ENCODE assay signal across 7 cellular contexts in the genomic region with DNA sequence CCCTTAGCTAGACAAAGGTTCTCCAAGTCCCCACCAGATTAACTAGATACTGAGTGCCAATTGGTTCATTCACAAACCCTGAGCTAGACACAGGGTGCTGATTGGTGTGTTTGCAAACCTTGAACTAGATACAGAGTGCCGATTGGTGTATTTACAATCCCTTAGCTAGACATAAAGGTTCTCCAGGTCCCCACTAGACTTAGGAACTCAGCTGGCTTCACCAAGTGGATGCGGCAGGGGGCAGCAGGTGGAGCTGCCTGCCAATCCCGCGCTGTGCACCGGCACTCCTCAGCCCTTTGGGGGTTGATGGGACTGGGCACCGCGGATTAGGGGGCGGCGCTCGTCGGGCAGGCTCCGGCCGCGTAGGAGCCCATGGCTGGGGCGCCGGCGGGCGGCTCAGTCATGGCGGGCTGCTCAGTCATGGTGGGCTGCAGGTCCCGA.
DNase-seq lines count a peak whose midpoint lies in the region; ATAC-seq, FAIRE-seq and TF ChIP-seq lines count a peak whose summit lies in the region.
"Not testable (repeated sequence)": the region's sequence is repeated elsewhere in the genome, so short reads cannot be mapped to it uniquely, and the experiment has no call there.

No MANE protein-coding gene starts in this region.

- peaks cover 11 to 24% (median 12%) of the 10 kb centered on the region in 3 donors for H3K4me1 Mint-ChIP-seq in IgD-negative memory B cell
- H3K4me1 Mint-ChIP-seq in activated CD8-positive, alpha-beta T cell treated with anti-CD3 and anti-CD28 coated beads for 36 hours (ENCODE audit: low read depth) = peaks cover 14% of the 10 kb centered on the region
- H3K4me1 Mint-ChIP-seq in activated naive CD4-positive, alpha-beta T cell treated with anti-CD3 and anti-CD28 coated beads, Interleukin-2, amount 10 ng/mL, durations not matched to agents 7 days and 5 days = peaks cover 28% of the 10 kb centered on the region
- H3K4me1 Mint-ChIP-seq in naive thymus-derived CD4-positive, alpha-beta T cell = peaks cover 15 to 29% (median 21%) of the 10 kb centered on the region in 7 donors

- H3K36me3 Mint-ChIP-seq in IgD-negative memory B cell; activated CD8-positive, alpha-beta T cell treated with anti-CD3 and anti-CD28 coated beads for 36 hours (ENCODE audit: low read depth); activated naive CD4-positive, alpha-beta T cell treated with anti-CD3 and anti-CD28 coated beads, Interleukin-2, amount 10 ng/mL, durations not matched to agents 7 days and 5 days; naive thymus-derived CD4-positive, alpha-beta T cell: not testable (repeated sequence)

- H3K9me1 ChIP-seq in endothelial cell of umbilical vein (replicated peaks; ENCODE audit: control insufficient read depth, extremely low read depth, insufficient read depth, low read length) = not testable (repeated sequence)

- H3K27me3 ChIP-seq in endothelial cell of umbilical vein (ENCODE audit: control insufficient read depth in 2 of 2, insufficient read depth in 2 of 2, low read length in 2 of 2); naive thymus-derived CD4-positive, alpha-beta T cell (ENCODE audit: control insufficient read depth in 2 of 2, insufficient read depth in 2 of 2, low read length in 2 of 2): not testable (repeated sequence)

- not testable (repeated sequence) for H3K9me3 Mint-ChIP-seq in IgD-negative memory B cell; activated CD8-positive, alpha-beta T cell treated with anti-CD3 and anti-CD28 coated beads for 36 hours; activated naive CD4-positive, alpha-beta T cell treated with anti-CD3 and anti-CD28 coated beads, Interleukin-2, amount 10 ng/mL, durations not matched to agents 7 days and 5 days; naive thymus-derived CD4-positive, alpha-beta T cell

- H3K4me1 ChIP-seq in endothelial cell of umbilical vein (ENCODE audit: control insufficient read depth, extremely low read depth, insufficient read depth, low read length); naive thymus-derived CD4-positive, alpha-beta T cell (ENCODE audit: control insufficient read depth in 2 of 2, insufficient read depth in 2 of 2, low read length in 2 of 2): not testable (repeated sequence)

- DNase-seq in DMS114 treated with DMSO at 0.1 percent for 48 hours (lab: John Stamatoyannopoulos, UW; ENCODE audit: unreplicated experiment) (peak; percentile 9), T-helper 2 cell (peak in 3 of 5 experiments; percentile 9 to 59 (median 41))
- DNase-seq in activated CD8-positive, alpha-beta T cell treated with anti-CD3 and anti-CD28 coated beads for 36 hours = peak; percentile 12
- DNase-seq in activated naive CD4-positive, alpha-beta T cell treated with anti-CD3 and anti-CD28 coated beads, Interleukin-2, amount 10 ng/mL, durations not matched to agents 7 days and 5 days = peak; percentile 49
- not testable (repeated sequence) for DNase-seq in endothelial cell of umbilical vein (ENCODE audit: low read depth, low spot score)
- DNase-seq in naive thymus-derived CD4-positive, alpha-beta T cell = peak in 4 of 9 donors; percentile 16 to 35 (median 28)

- not testable (repeated sequence) for H3K27me3 Mint-ChIP-seq in IgD-negative memory B cell; activated CD8-positive, alpha-beta T cell treated with anti-CD3 and anti-CD28 coated beads for 36 hours; activated naive CD4-positive, alpha-beta T cell treated with anti-CD3 and anti-CD28 coated beads, Interleukin-2, amount 10 ng/mL, durations not matched to agents 7 days and 5 days
- peaks cover 0 to 12% (median 0%) of the 10 kb centered on the region in 5 donors for H3K27me3 Mint-ChIP-seq in naive thymus-derived CD4-positive, alpha-beta T cell

- H3K36me3 ChIP-seq in endothelial cell of umbilical vein (ENCODE audit: control insufficient read depth in 2 of 2, extremely low read depth in 1 of 2, insufficient read depth in 2 of 2, low read length in 2 of 2); naive thymus-derived CD4-positive, alpha-beta T cell (ENCODE audit: control insufficient read depth in 2 of 3, insufficient read depth in 3 of 3, low read length in 3 of 3): not testable (repeated sequence)

- not testable (repeated sequence) for H3K4me3 ChIP-seq in endothelial cell of umbilical vein (replicated peaks in 1 of 3; ENCODE audit: insufficient read depth in 1 of 3, low read depth in 1 of 3, low read length in 3 of 3); naive thymus-derived CD4-positive, alpha-beta T cell (ENCODE audit: low read length)

- H3K27ac Mint-ChIP-seq in IgD-negative memory B cell = peak overlapping the region in 1 of 3 donors; percentile 100
- not testable (repeated sequence) for H3K27ac Mint-ChIP-seq in activated CD8-positive, alpha-beta T cell treated with anti-CD3 and anti-CD28 coated beads for 36 hours
- peak overlapping the region; percentile 90 for H3K27ac Mint-ChIP-seq in activated naive CD4-positive, alpha-beta T cell treated with anti-CD3 and anti-CD28 coated beads, Interleukin-2, amount 10 ng/mL, durations not matched to agents 7 days and 5 days
- peak overlapping the region in 1 of 9 donors; percentile 96 for H3K27ac Mint-ChIP-seq in naive thymus-derived CD4-positive, alpha-beta T cell

- POLR2A ChIA-PET in activated CD8-positive, alpha-beta T cell treated with anti-CD3 and anti-CD28 coated beads for 36 hours (lab: Charles Lee); endothelial cell of umbilical vein (lab: Charles Lee): not testable (repeated sequence)
- POLR2A ChIA-PET in naive thymus-derived CD4-positive, alpha-beta T cell (lab: Charles Lee) = interaction anchor here (0.6 kb wide), 1 partner anchor 915 kb away, joined by 3 read pairs; no protein-coding TSS in a partner anchor

- not testable (repeated sequence) for H3K9ac ChIP-seq in endothelial cell of umbilical vein (replicated peaks; ENCODE audit: extremely low read depth, insufficient read depth, low read length)

- not testable (repeated sequence) for TF ChIP-seq POLR2A in endothelial cell of umbilical vein (IDR thresholded peaks at IDR 0.05; ENCODE audit: low read depth, low read length)

- not testable (repeated sequence) for H2AFZ ChIP-seq in endothelial cell of umbilical vein (ENCODE audit: low read depth, low read length)

- intact Hi-C loops in activated CD8-positive, alpha-beta T cell treated with anti-CD3 and anti-CD28 coated beads for 36 hours (cut with micrococcal nuclease); endothelial cell of umbilical vein (cut with micrococcal nuclease); naive thymus-derived CD4-positive, alpha-beta T cell (cut with micrococcal nuclease): not testable (repeated sequence)

- dilution Hi-C loops in endothelial cell of umbilical vein (cut with MboI; ENCODE audit: extremely low pct_ligation_motif_present, low sequenced_read_pairs) = not testable (repeated sequence)

- H3K79me2 ChIP-seq in endothelial cell of umbilical vein (ENCODE audit: control insufficient read depth, insufficient read depth, low read length) = not testable (repeated sequence)

- FAIRE-seq in endothelial cell of umbilical vein (lab: Jason Lieb, UNC) = peak; percentile 4

- TF ChIP-seq CTCF in activated CD8-positive, alpha-beta T cell treated with anti-CD3 and anti-CD28 coated beads for 36 hours (IDR thresholded peaks at IDR 0.05); endothelial cell of umbilical vein (IDR thresholded peaks at IDR 0.05; ENCODE audit: extremely low read depth in 1 of 2, insufficient read depth in 1 of 2, low read depth in 1 of 2, low read length in 2 of 2): not testable (repeated sequence)

- not testable (repeated sequence) for ATAC-seq in activated CD8-positive, alpha-beta T cell treated with anti-CD3 and anti-CD28 coated beads for 36 hours; naive thymus-derived CD4-positive, alpha-beta T cell

- BruUV-seq in endothelial cell of umbilical vein (replicated peaks; lab: Mats Ljungman, UMichigan) = not testable (repeated sequence)

- not testable (repeated sequence) for H3K4me2 ChIP-seq in endothelial cell of umbilical vein (ENCODE audit: insufficient read depth, low read length)

- H3K9me3 ChIP-seq in endothelial cell of umbilical vein (replicated peaks; ENCODE audit: control insufficient read depth, insufficient read depth, low read length); naive thymus-derived CD4-positive, alpha-beta T cell (ENCODE audit: control insufficient read depth in 2 of 3, low read length in 3 of 3): not testable (repeated sequence)

- not testable (repeated sequence) for H3K27ac ChIP-seq in endothelial cell of umbilical vein (ENCODE audit: insufficient read depth, low read depth, low read length); naive thymus-derived CD4-positive, alpha-beta T cell (ENCODE audit: low read depth, low read length)

- CTCF ChIA-PET in activated CD8-positive, alpha-beta T cell treated with anti-CD3 and anti-CD28 coated beads for 36 hours (lab: Charles Lee) = interaction anchor here (0.7 to 1.6 kb wide), 2 partner anchors 19 to 258 kb away, joined by 3 to 4 read pairs; no protein-coding TSS in a partner anchor
- CTCF ChIA-PET in activated naive CD4-positive, alpha-beta T cell treated with anti-CD3 and anti-CD28 coated beads, Interleukin-2, amount 10 ng/mL, durations not matched to agents 7 days and 5 days (lab: Charles Lee) = interaction anchor here (1.0 kb wide), 1 partner anchor 19 kb away, joined by 3 read pairs; no protein-coding TSS in a partner anchor
- CTCF ChIA-PET in endothelial cell of umbilical vein (lab: Charles Lee) = interaction anchor here (1.0 kb wide), 2 partner anchors 19 to 119 kb away, joined by 3 read pairs; no protein-coding TSS in a partner anchor
- CTCF ChIA-PET in naive thymus-derived CD4-positive, alpha-beta T cell (lab: Charles Lee) = not testable (repeated sequence)

- H4K20me1 ChIP-seq in endothelial cell of umbilical vein (replicated peaks; ENCODE audit: control insufficient read depth, extremely low read depth, insufficient read depth, low read length) = not testable (repeated sequence)

- H3K4me3 Mint-ChIP-seq in IgD-negative memory B cell = peak overlapping the region; percentile 3 to 100 (median 44)
- H3K4me3 Mint-ChIP-seq in activated CD8-positive, alpha-beta T cell treated with anti-CD3 and anti-CD28 coated beads for 36 hours = peak overlapping the region; percentile 96
- H3K4me3 Mint-ChIP-seq in activated naive CD4-positive, alpha-beta T cell treated with anti-CD3 and anti-CD28 coated beads, Interleukin-2, amount 10 ng/mL, durations not matched to agents 7 days and 5 days = peak overlapping the region; percentile 86
- H3K4me3 Mint-ChIP-seq in naive thymus-derived CD4-positive, alpha-beta T cell = peak overlapping the region in 7 of 10 donors; percentile 5 to 100 (median 95)

Comparison
In these comparisons a context has a peak if more than half of its experiments do, and no peak if none do; other contexts are left out.
1. H3K4me3 Mint-ChIP-seq: peak in every context shown above with its lines; median percentile 96 in activated CD8-positive, alpha-beta T cell treated with anti-CD3 and anti-CD28 coated beads for 36 hours; 95 in naive thymus-derived CD4-positive, alpha-beta T cell; 86 in activated naive CD4-positive, alpha-beta T cell treated with anti-CD3 and anti-CD28 coated beads, Interleukin-2, amount 10 ng/mL, durations not matched to agents 7 days and 5 days; 44 in IgD-negative memory B cell.